ENCODE assay signal across 9 cellular contexts in the genomic region with DNA sequence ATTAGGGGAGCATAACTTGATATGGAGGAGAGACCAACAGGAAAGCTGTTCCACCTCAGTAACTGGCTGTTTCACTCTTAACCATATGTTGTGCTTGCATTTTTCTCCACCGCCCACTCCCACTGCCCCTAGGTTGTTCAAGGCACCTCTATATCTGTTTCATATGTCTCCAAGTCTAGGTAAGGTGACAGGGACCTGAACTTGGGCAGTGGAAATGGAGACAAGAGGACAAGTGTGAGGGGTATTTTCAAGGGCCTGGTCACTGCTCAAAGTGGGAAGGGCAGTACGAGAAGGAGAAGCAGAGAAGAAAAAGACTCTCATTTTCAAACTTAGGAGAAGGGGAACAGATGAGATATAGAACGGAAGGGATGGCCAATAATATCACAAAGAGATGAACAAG. TPM values are rescaled to one million over a fixed set of nuclear protein-coding genes. Genes with fewer than 3 reads are reported as not detected.
DNase-seq lines count a peak whose midpoint lies in the region; ATAC-seq and TF ChIP-seq lines count a peak whose summit lies in the region.
"Had no signal": no experiment of that assay in that cellular context is flagged by ENCODE, and none has a peak within 500 bp of the region (broad histone marks: within the 10 kb centered on the region; RNA-seq: fewer than 3 reads in every experiment).

No MANE protein-coding gene starts in this region.

- H3K27ac ChIP-seq in heart right ventricle (peak overlapping the region in 9 of 10 donors; percentile 13 to 91 (median 80)), foreskin keratinocyte (peak overlapping the region; percentile 88), thymus (ENCODE audit: low read depth) (peak overlapping the region; percentile 43)
- H3K27ac ChIP-seq: HL-60 had no signal

- H3K4me3 ChIP-seq in heart right ventricle (peak overlapping the region in 7 of 10 donors; percentile 58 to 75 (median 65)), MG63 (peak overlapping the region; percentile 73), thymus (ENCODE audit: low read length) (peak overlapping the region; percentile 78)

- H3K9me3 ChIP-seq in heart right ventricle (no peaks in the 10 kb centered on the region), MG63 (no peaks in the 10 kb centered on the region), thymus (ENCODE audit: control insufficient read depth) (no peaks in the 10 kb centered on the region)

- DNase-seq in heart right ventricle (no peak), cardiac septum (ENCODE audit: low spot score) (no peak), MG63 (no peak), foreskin keratinocyte (no peak), NCI-H2029 treated with DMSO at 0.1 percent for 48 hours (lab: John Stamatoyannopoulos, UW) (no peak), NOMO-1 treated with dmso at 0.1 percent for 144 hours (lab: John Stamatoyannopoulos, UW; ENCODE audit: unreplicated experiment) (no peak), head of caudate nucleus (no peak)

- H3K27me3 ChIP-seq in heart right ventricle, result peaks cover 0 to 36% (median 6%) of the 10 kb centered on the region in 7 donors
- no peaks in the 10 kb centered on the region for H3K27me3 ChIP-seq in MG63
- H3K27me3 ChIP-seq in foreskin keratinocyte, result no peaks in the 10 kb centered on the region
- H3K27me3 ChIP-seq in thymus (ENCODE audit: control insufficient read depth, insufficient read depth), result no peaks in the 10 kb centered on the region

- H3K4me1 ChIP-seq in heart right ventricle, result peaks cover 0 to 79% (median 31%) of the 10 kb centered on the region in 9 donors
- H3K4me1 ChIP-seq in foreskin keratinocyte, result peaks cover 63% of the 10 kb centered on the region
- peaks cover 28% of the 10 kb centered on the region for H3K4me1 ChIP-seq in thymus (ENCODE audit: control insufficient read depth, insufficient read depth, low read length)

- intact Hi-C loops in heart right ventricle (cut with DNase I), result loop anchor here in 5 of 10 donors (5.0 to 10.0 kb wide), 6 partner anchors 51 to 141 kb away; no protein-coding TSS in a partner anchor
- intact Hi-C loops in cardiac septum (cut with DNase I), result loop anchor here (5.0 kb wide), 2 partner anchors 58 to 273 kb away; partner anchors contain the start of gene SCAF11
- intact Hi-C loops in head of caudate nucleus (cut with DNase I), result no loop called here

- ATAC-seq in heart right ventricle, result no peak
- ATAC-seq in foreskin keratinocyte, result no peak

- WGBS in heart right ventricle, 2 donors, result 70 to 74% methylated on average over 3 of the region's 3 CpGs
- 91% methylated on average over 3 of the region's 3 CpGs for whole genome bisulfite sequencing in thymus

- H3K36me3 ChIP-seq in heart right ventricle (no peaks in the 10 kb centered on the region), MG63 (peaks cover 25% of the 10 kb centered on the region), thymus (ENCODE audit: control insufficient read depth, insufficient read depth) (peaks cover 7% of the 10 kb centered on the region)

- TF ChIP-seq CTCF in heart right ventricle (IDR thresholded peaks at IDR 0.05) (no peak), foreskin keratinocyte (conservative IDR thresholded peaks at IDR 0.05) (no peak)

RNA-seq across cellular contexts. Expression of gene SLC38A1, which starts 3.1 kb away (rescaled TPM):
- 100 to 1,000 TPM; 120 to 221 (median 142) TPM for total RNA-seq in heart right ventricle
- polyA plus RNA-seq in heart right ventricle, result 10 to 100 TPM; 32.0 to 71.5 TPM
- 64.4 TPM for total RNA-seq in cardiac septum
- 54.3 and 61.2 TPM in 2 replicates for total RNA-seq in MG63 (2014; rRNA removed; shearing (Covaris generic); ENCODE audit: low replicate concordance)
- total RNA-seq in foreskin keratinocyte, result 147 and 182 TPM in 2 replicates
- 28.5 and 28.8 TPM in 2 replicates for polyA plus RNA-seq in foreskin keratinocyte
- 54.4 TPM for polyA plus RNA-seq in thymus
